1 cellular context compared by ENCODE assay signal in the genomic region with DNA sequence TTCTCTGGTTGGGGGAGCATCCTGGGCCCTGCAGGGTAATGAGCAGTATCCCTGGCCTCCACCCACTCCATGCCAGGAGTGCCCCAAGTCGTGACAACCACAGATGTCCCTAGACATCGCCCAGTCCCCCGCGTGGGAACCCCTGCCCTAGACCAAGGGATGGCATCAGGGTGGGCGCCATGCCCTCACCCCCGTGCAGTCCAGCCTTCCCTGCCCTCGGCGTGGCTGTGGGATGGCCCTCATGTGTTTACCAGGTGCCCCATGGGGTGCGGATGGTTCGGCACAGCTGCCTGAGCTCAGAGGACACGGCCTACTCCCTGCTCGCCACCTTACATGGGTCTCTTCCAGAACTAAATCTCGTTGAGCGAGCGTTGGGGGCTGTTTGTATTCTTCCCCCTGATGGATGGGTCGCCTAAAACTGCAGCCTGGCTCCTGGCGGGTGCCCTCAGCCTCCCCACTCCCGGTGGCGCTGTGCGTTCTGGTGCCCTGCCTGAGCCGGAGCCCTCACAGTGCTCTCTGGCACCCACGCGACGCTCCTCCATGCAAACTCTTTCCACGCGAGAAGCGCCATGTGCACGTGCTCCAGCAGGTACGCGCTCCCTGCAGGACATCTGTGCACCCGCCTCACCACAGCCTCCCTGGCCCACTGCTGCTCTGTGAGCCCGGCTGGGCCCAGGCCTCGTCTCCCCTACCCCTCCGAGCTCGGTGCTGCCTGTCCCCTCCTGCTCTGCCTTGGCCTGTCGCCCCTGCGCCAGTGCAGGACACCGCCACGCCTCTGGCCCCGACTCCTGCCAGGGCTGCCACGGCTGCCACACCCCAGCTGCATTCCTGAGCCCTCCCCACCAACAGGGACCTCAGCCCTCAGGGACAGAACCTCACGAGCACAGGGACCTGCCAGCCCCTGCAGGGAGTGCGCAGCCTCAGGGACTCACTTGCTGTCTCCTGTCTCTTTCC.
TF ChIP-seq lines count a peak whose summit lies in the region.

No MANE protein-coding gene starts in this region.

TF ChIP-seq in HepG2, 621 proteins besides CTCF, POLR2A, EP300 and RAD21:
- TF ChIP-seq BORCS8-MEF2B (CRISPR knock-in tag; IDR thresholded peaks at IDR 0.05) = no peak
- TF ChIP-seq AGO2 (optimal IDR thresholded peaks at IDR 0.05; ENCODE audit: low read depth, low read length) = peak; percentile 80
- TF ChIP-seq RBM22 (optimal IDR thresholded peaks at IDR 0.05; ENCODE audit: low read length) = peak; percentile 66
